In the genomic region with DNA sequence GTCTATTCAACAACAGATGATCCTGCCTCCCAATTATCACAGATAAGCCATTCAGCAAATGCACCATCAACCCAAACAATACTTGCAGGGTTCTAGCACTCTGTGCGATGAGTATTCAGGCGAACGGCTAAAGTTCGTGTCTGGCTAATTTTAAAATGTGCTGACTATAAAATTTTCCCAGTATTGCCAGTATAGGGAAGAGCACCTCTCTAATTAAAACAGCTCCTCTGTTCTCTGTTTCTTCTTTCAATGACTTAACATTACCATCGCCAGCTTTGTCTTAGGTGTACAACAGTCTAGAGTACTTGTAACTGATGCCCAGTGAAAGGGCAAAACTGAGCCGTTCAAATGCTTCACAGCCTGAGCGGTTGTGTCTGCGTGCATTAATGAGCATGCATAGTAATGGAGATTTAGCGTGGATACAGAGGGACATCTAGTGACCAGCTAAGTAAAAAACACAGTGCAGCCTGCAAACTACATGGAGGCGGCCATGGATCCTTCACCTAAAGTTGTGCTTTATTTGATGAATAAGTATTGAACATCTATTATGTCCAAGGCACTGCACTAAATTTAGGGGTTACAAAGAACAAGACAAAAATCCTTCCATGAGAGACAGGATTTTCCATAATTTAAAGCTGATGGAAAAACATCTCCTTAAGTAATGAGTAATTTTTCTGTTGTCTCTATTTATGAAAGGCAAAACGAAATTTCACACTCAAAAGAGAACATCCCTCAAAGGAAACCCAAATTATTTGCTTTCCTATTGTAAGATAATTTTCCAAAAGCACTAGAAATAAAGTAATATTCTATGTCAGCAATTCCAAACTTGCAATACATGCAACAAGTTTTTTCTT, we compare ENCODE assay signal across 9 cellular contexts.
DNase-seq lines count a peak whose midpoint lies in the region; ATAC-seq, FAIRE-seq and TF ChIP-seq lines count a peak whose summit lies in the region.
"Had no signal": no experiment of that assay in that cellular context is flagged by ENCODE, and none has a peak within 500 bp of the region (broad histone marks: within the 10 kb centered on the region; RNA-seq: fewer than 3 reads in every experiment).

No MANE protein-coding gene starts in this region.

- intact Hi-C loops in right cardiac atrium (cut with DNase I) = loop anchor here in 2 of 4 donors (5.0 kb wide), 1 partner anchor 1193 kb away; no protein-coding TSS in a partner anchor

- H3K9ac ChIP-seq in skeletal muscle satellite cell (ENCODE audit: low read depth, low read length) = no peak overlapping the region

- FAIRE-seq in H54 (lab: Jason Lieb, UNC) = peak; percentile 92
- FAIRE-seq: islet of Langerhans had no signal

- peak; percentile 74 to 83 for DNase-seq in AML-193 (lab: John Stamatoyannopoulos, UW)
- peak; percentile 30 for DNase-seq in H54 (ENCODE audit: insufficient read length, low spot score)
- peak; percentile 84 for DNase-seq in NCI-H345 treated with DMSO at 0.1 percent for 48 hours (lab: John Stamatoyannopoulos, UW; ENCODE audit: unreplicated experiment)
- DNase-seq in amniotic stem cell (lab: John Stamatoyannopoulos, UW) = peak; percentile 67
- DNase-seq in right cardiac atrium = peak in 2 of 3 donors; percentile 22 to 50
- DNase-seq in GM19238 (ENCODE audit: insufficient read length, low spot score) = no peak

- no peak overlapping the region for H3K4me3 ChIP-seq in right cardiac atrium (ENCODE audit: low read length)
- no peak overlapping the region for H3K4me3 ChIP-seq in skeletal muscle satellite cell (ENCODE audit: low read length)

- no peak for TF ChIP-seq POLR2A in H54 (IDR thresholded peaks at IDR 0.05; ENCODE audit: low read depth, low read length)

- WGBS in right cardiac atrium = 23% methylated on average over 11 of the region's 11 CpGs

- H3K27me3 ChIP-seq in right cardiac atrium (ENCODE audit: control insufficient read depth, insufficient read depth) = no peaks in the 10 kb centered on the region
- peaks cover 5% of the 10 kb centered on the region for H3K27me3 ChIP-seq in skeletal muscle satellite cell (ENCODE audit: control insufficient read depth, insufficient read depth, low read length)

- H3K36me3 ChIP-seq in skeletal muscle satellite cell (ENCODE audit: insufficient read depth, low read length) = no peaks in the 10 kb centered on the region

- no peaks in the 10 kb centered on the region for H3K4me1 ChIP-seq in right cardiac atrium (ENCODE audit: control insufficient read depth, insufficient read depth, low read length)
- H3K4me1 ChIP-seq in skeletal muscle satellite cell (ENCODE audit: control insufficient read depth, insufficient read depth, low read length) = peaks cover 3% of the 10 kb centered on the region

- no peaks in the 10 kb centered on the region for H3K9me3 ChIP-seq in right cardiac atrium (ENCODE audit: control insufficient read depth, low read length)
- H3K9me3 ChIP-seq in skeletal muscle satellite cell (replicated peaks; ENCODE audit: low read length) = no peaks in the 10 kb centered on the region

- ATAC-seq in right cardiac atrium = peak; percentile 95 to 96
- no peak for ATAC-seq in HG03280 (IDR thresholded peaks at IDR 0.05; ENCODE audit: unreplicated experiment)

- peak overlapping the region; percentile 43 for H3K4me2 ChIP-seq in skeletal muscle satellite cell (ENCODE audit: low read length)

- H3K27ac ChIP-seq in right cardiac atrium (ENCODE audit: low read length) = no peak overlapping the region
